In genomic region chr2:9285385-9285784, GRCh38 we compare ENCODE assay signal across 2 cellular contexts.
TF ChIP-seq lines count a peak whose summit lies in the region.

No MANE protein-coding gene starts in this region.

TF ChIP-seq in SK-N-SH, 30 proteins besides CTCF, POLR2A, EP300 and RAD21 (continued from another document):
- TF ChIP-seq PBX3 (IDR thresholded peaks at IDR 0.05), result peak; percentile 83
- TF ChIP-seq, protein P1, sequence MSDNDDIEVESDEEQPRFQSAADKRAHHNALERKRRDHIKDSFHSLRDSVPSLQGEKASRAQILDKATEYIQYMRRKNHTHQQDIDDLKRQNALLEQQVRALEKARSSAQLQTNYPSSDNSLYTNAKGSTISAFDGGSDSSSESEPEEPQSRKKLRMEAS (IDR thresholded peaks at IDR 0.05; ENCODE audit: low read depth), result no peak
- no peak for TF ChIP-seq TCF12 (IDR thresholded peaks at IDR 0.05)
- TF ChIP-seq IRF3 (IDR thresholded peaks at IDR 0.05; ENCODE audit: low read depth, low read length), result no peak

TF ChIP-seq in SK-N-SH treated with all-trans-retinoic acid at 6 μM for 48 hours, 23 proteins besides CTCF, POLR2A, EP300 and RAD21:
- TF ChIP-seq, protein P2, sequence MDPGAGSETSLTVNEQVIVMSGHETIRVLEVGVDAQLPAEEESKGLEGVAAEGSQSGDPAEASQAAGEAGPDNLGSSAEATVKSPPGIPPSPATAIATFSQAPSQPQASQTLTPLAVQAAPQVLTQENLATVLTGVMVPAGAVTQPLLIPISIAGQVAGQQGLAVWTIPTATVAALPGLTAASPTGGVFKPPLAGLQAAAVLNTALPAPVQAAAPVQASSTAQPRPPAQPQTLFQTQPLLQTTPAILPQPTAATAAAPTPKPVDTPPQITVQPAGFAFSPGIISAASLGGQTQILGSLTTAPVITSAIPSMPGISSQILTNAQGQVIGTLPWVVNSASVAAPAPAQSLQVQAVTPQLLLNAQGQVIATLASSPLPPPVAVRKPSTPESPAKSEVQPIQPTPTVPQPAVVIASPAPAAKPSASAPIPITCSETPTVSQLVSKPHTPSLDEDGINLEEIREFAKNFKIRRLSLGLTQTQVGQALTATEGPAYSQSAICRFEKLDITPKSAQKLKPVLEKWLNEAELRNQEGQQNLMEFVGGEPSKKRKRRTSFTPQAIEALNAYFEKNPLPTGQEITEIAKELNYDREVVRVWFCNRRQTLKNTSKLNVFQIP (CRISPR knock-in tag; IDR thresholded peaks at IDR 0.05; ENCODE audit: borderline replicate concordance, low read depth), result no peak
- TF ChIP-seq ZNF70 (CRISPR knock-in tag; IDR thresholded peaks at IDR 0.05) (no peak), ZFP3 (CRISPR knock-in tag; IDR thresholded peaks at IDR 0.05) (no peak)
